In the genomic region with DNA sequence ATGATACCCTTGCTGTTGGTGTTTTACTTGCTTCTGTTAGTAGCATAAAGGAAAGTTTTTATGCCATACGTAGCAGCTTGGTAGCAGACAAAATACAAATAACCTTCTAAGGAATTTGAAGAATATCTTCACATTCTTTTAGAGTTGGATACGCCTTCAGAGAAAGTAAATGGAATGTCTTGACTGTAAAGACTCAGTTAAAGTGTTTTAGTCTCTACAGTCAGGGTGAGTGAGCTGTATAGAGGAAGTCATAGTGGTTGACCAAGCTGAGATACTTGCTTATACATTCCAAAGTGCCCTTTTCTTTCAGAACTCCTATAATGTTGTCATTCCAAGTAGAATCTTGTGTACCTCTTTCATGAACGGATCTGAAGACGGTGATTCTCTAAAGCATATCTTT, we compare ENCODE assay signal across 26 cellular contexts. TPM values are rescaled to one million over a fixed set of nuclear protein-coding genes. Genes with fewer than 3 reads are reported as not detected.
DNase-seq lines count a peak whose midpoint lies in the region; ATAC-seq and TF ChIP-seq lines count a peak whose summit lies in the region.
"Had no signal": no experiment of that assay in that cellular context is flagged by ENCODE, and none has a peak within 500 bp of the region (broad histone marks: within the 10 kb centered on the region; RNA-seq: fewer than 3 reads in every experiment).

No MANE protein-coding gene starts in this region.

- peak overlapping the region; percentile 64 for H3K27ac ChIP-seq in SJSA1
- no peak overlapping the region for H3K27ac ChIP-seq in left lung
- no peak overlapping the region for H3K27ac ChIP-seq in upper lobe of right lung
- H3K27ac ChIP-seq: ascending aorta, esophagus muscularis mucosa, KMS-11, neural progenitor cell, prostate gland, RWPE1, skin epidermis had no signal

- peaks cover 35% of the 10 kb centered on the region for H3K36me3 Mint-ChIP-seq in chondrocyte (ENCODE audit: low read depth)

- H3K27me3 Mint-ChIP-seq in chondrocyte (ENCODE audit: low read depth) = no peaks in the 10 kb centered on the region
- H3K27me3 Mint-ChIP-seq: activated CD4-positive, alpha-beta memory T cell treated with anti-CD3 and anti-CD28 coated beads, Interleukin-2, amount 10 ng/mL, durations not matched to agents 7 days and 5 days; activated T-cell treated with anti-CD3 and anti-CD28 coated beads, Interleukin-2, amount 50 U/mL, for 24 hours; CD8-positive, alpha-beta memory T cell had no signal

- peaks cover 42% of the 10 kb centered on the region for H3K4me1 Mint-ChIP-seq in chondrocyte (ENCODE audit: low read depth)
- H3K4me1 Mint-ChIP-seq: neural progenitor cell had no signal

- ATAC-seq in left lung (peak; percentile 53), upper lobe of right lung (peak; percentile 31), HG03025 (IDR thresholded peaks at IDR 0.05; ENCODE audit: low FRiP score, unreplicated experiment) (no peak)
- ATAC-seq: HCT116; stimulated activated naive CD8-positive, alpha-beta T cell treated with anti-CD3 and anti-CD28 coated beads, Interleukin-15, Interleukin-2, amounts not matched to agents 100 U/mL and 50 U/mL, for 24 hours had no signal

- H3K36me3 ChIP-seq in SJSA1 = peaks cover 33% of the 10 kb centered on the region
- H3K36me3 ChIP-seq in left lung = peaks cover 0 to 81% of the 10 kb centered on the region in 2 donors
- H3K36me3 ChIP-seq in upper lobe of right lung = peaks cover 73% of the 10 kb centered on the region
- H3K36me3 ChIP-seq: neural progenitor cell, prostate gland had no signal

- H3K9me3 Mint-ChIP-seq in chondrocyte (ENCODE audit: low read depth) = no peaks in the 10 kb centered on the region
- H3K9me3 Mint-ChIP-seq: activated CD4-positive, alpha-beta memory T cell treated with anti-CD3 and anti-CD28 coated beads, Interleukin-2, amount 10 ng/mL, durations not matched to agents 7 days and 5 days; activated T-cell treated with anti-CD3 and anti-CD28 coated beads, Interleukin-2, amount 50 U/mL, for 24 hours; CD8-positive, alpha-beta memory T cell; neural progenitor cell had no signal

- peaks cover 39% of the 10 kb centered on the region for H3K4me1 ChIP-seq in SJSA1 (replicated peaks)
- H3K4me1 ChIP-seq in left lung = peaks cover 0 to 14% of the 10 kb centered on the region in 2 donors
- peaks cover 4% of the 10 kb centered on the region for H3K4me1 ChIP-seq in upper lobe of right lung
- H3K4me1 ChIP-seq: ascending aorta, prostate gland had no signal

- TF ChIP-seq CTCF in chondrocyte (IDR thresholded peaks at IDR 0.05) = no peak
- no peak for TF ChIP-seq CTCF in left lung (IDR thresholded peaks at IDR 0.05)
- TF ChIP-seq CTCF in upper lobe of right lung (IDR thresholded peaks at IDR 0.05) = no peak

- H3K4me3 ChIP-seq in SJSA1 (no peak overlapping the region), left lung (no peak overlapping the region), upper lobe of right lung (no peak overlapping the region)
- H3K4me3 ChIP-seq: ascending aorta, esophagus muscularis mucosa, neural progenitor cell, prostate gland, skin epidermis had no signal

- H3K4me3 Mint-ChIP-seq in chondrocyte (ENCODE audit: unreplicated experiment) = no peak overlapping the region
- H3K4me3 Mint-ChIP-seq: activated CD4-positive, alpha-beta memory T cell treated with anti-CD3 and anti-CD28 coated beads, Interleukin-2, amount 10 ng/mL, durations not matched to agents 7 days and 5 days; activated T-cell treated with anti-CD3 and anti-CD28 coated beads, Interleukin-2, amount 50 U/mL, for 24 hours; CD8-positive, alpha-beta memory T cell; neural progenitor cell had no signal

- DNase-seq in SJSA1 (ENCODE audit: low read depth in 1 of 2, low spot score in 2 of 2) = peak in 1 of 2 experiments; percentile 52
- no peak for DNase-seq in chondrocyte (ENCODE audit: low spot score)
- no peak for DNase-seq in left lung
- DNase-seq in upper lobe of right lung = no peak
- DNase-seq in UCSD-AML1 (lab: John Stamatoyannopoulos, UW; ENCODE audit: unreplicated experiment) = no peak
- DNase-seq in 8988T = no peak
- DNase-seq: activated CD4-positive, alpha-beta memory T cell treated with anti-CD3 and anti-CD28 coated beads, Interleukin-2, amount 10 ng/mL, durations not matched to agents 7 days and 5 days; activated naive CD4-positive, alpha-beta T cell treated with anti-CD3 and anti-CD28 coated beads, Interleukin-2, amount 50 U/mL, for 16 hours; activated T-cell treated with anti-CD3 and anti-CD28 coated beads, Interleukin-2, amount 50 U/mL, for 24 hours; CD8-positive, alpha-beta memory T cell; cerebellar nuclear complex; DMS79; effector CD8-positive, alpha-beta T cell; MV-4-11; NCI-H69; stimulated activated naive CD8-positive, alpha-beta T cell treated with anti-CD3 and anti-CD28 coated beads, Interleukin-15, Interleukin-2, amounts not matched to agents 100 U/mL and 50 U/mL, for 24 hours; T1000 had no signal

- H3K9me3 ChIP-seq in SJSA1 (replicated peaks) = no peaks in the 10 kb centered on the region
- H3K9me3 ChIP-seq in left lung = no peaks in the 10 kb centered on the region
- H3K9me3 ChIP-seq in upper lobe of right lung = no peaks in the 10 kb centered on the region
- H3K9me3 ChIP-seq: ascending aorta, esophagus muscularis mucosa, prostate gland had no signal

- H3K27ac Mint-ChIP-seq in chondrocyte (ENCODE audit: unreplicated experiment) = peak overlapping the region; percentile 73
- H3K27ac Mint-ChIP-seq: activated CD4-positive, alpha-beta memory T cell treated with anti-CD3 and anti-CD28 coated beads, Interleukin-2, amount 10 ng/mL, durations not matched to agents 7 days and 5 days; activated T-cell treated with anti-CD3 and anti-CD28 coated beads, Interleukin-2, amount 50 U/mL, for 24 hours; neural progenitor cell had no signal

- H3K27me3 ChIP-seq in SJSA1 (replicated peaks) (no peaks in the 10 kb centered on the region), left lung (no peaks in the 10 kb centered on the region), upper lobe of right lung (no peaks in the 10 kb centered on the region)
- H3K27me3 ChIP-seq: ascending aorta, esophagus muscularis mucosa, neural progenitor cell had no signal

- intact Hi-C loops in left lung (cut with DNase I) (no loop called here), upper lobe of right lung (cut with DNase I) (no loop called here)

RNA-seq across cellular contexts. Expression of gene RABGEF1, which starts 37.7 kb away (rescaled TPM):
- 23.3 and 34.2 TPM in 2 replicates for total RNA-seq in SJSA1 (2014; rRNA removed; shearing (Covaris generic))
- 26.8 to 29.5 TPM (median 27.9 TPM) in 3 replicates for total RNA-seq in chondrocyte
- 10 to 100 TPM; 22.5 to 22.7 TPM for total RNA-seq in left lung
- total RNA-seq in upper lobe of right lung = 23.1 TPM
